Comparison of ENCODE assay signal across 12 cellular contexts in genomic region chr1:56377407-56377806, GRCh38.
"Had no signal": no experiment of that assay in that cellular context is flagged by ENCODE, and none has a peak within 500 bp of the region (broad histone marks: within the 10 kb centered on the region; RNA-seq: fewer than 3 reads in every experiment).

No MANE protein-coding gene starts in this region.

- H3K4me3 Mint-ChIP-seq: activated naive CD4-positive, alpha-beta T cell treated with anti-CD3 and anti-CD28 coated beads, Interleukin-2, amount 10 ng/mL, durations not matched to agents 7 days and 5 days; naive B cell; stimulated activated naive B cell treated with anti-CD40 and anti-IgM and Interleukin-4, amounts not matched to agents 10 μg/mL and 1 μg/mL and 100 μg/mL, for 72 hours had no signal

- H3K4me1 ChIP-seq: spleen had no signal

- H3K36me3 ChIP-seq: pancreas, spleen had no signal

- H3K27me3 ChIP-seq: pancreas, spleen had no signal

- H3K27ac Mint-ChIP-seq: activated naive CD4-positive, alpha-beta T cell treated with anti-CD3 and anti-CD28 coated beads, Interleukin-2, amount 10 ng/mL, durations not matched to agents 7 days and 5 days; activated T-helper 2 cell treated with anti-CD3 and anti-CD28 coated beads, Interferon-gamma antibody, Interleukin-2, Interleukin-4, amounts not matched to agents 10 μg/mL and 5 μg/mL and 100 μg/mL, durations not matched to agents 14 hours and 24 hours and 36 hours; stimulated activated naive B cell treated with anti-CD40 and anti-IgM and Interleukin-4, amounts not matched to agents 10 μg/mL and 1 μg/mL and 100 μg/mL, for 72 hours had no signal

- H3K9me3 Mint-ChIP-seq: activated naive CD4-positive, alpha-beta T cell treated with anti-CD3 and anti-CD28 coated beads, Interleukin-2, amount 10 ng/mL, durations not matched to agents 7 days and 5 days; activated T-helper 2 cell treated with anti-CD3 and anti-CD28 coated beads, Interferon-gamma antibody, Interleukin-2, Interleukin-4, amounts not matched to agents 10 μg/mL and 5 μg/mL and 100 μg/mL, durations not matched to agents 14 hours and 24 hours and 36 hours; naive B cell; stimulated activated naive B cell treated with anti-CD40 and anti-IgM and Interleukin-4, amounts not matched to agents 10 μg/mL and 1 μg/mL and 100 μg/mL, for 72 hours had no signal

- H3K27ac ChIP-seq: pancreas, spleen had no signal

- H3K36me3 Mint-ChIP-seq: activated naive CD4-positive, alpha-beta T cell treated with anti-CD3 and anti-CD28 coated beads, Interleukin-2, amount 10 ng/mL, durations not matched to agents 7 days and 5 days; naive B cell; stimulated activated naive B cell treated with anti-CD40 and anti-IgM and Interleukin-4, amounts not matched to agents 10 μg/mL and 1 μg/mL and 100 μg/mL, for 72 hours had no signal

- H3K4me1 Mint-ChIP-seq: activated naive CD4-positive, alpha-beta T cell treated with anti-CD3 and anti-CD28 coated beads, Interleukin-2, amount 10 ng/mL, durations not matched to agents 7 days and 5 days had no signal

- ATAC-seq: pancreas; stimulated activated naive B cell treated with anti-CD40 and anti-IgM and Interleukin-4, amounts not matched to agents 10 μg/mL and 1 μg/mL and 100 μg/mL, for 72 hours had no signal

- DNase-seq: activated CD4-positive, alpha-beta T cell treated with anti-CD3 and anti-CD28 coated beads, Interleukin-2, amount 50 U/mL, for 1 hour; activated CD4-positive, CD25-positive, alpha-beta regulatory T cell; activated naive CD4-positive, alpha-beta T cell treated with anti-CD3 and anti-CD28 coated beads, Interleukin-2, amount 10 ng/mL, durations not matched to agents 7 days and 5 days; activated T-cell treated with anti-CD3 and anti-CD28 coated beads for 4 hours; naive B cell; pancreas; spleen; stimulated activated CD4-positive, alpha-beta T cell treated with anti-CD3 and anti-CD28 coated beads, Interleukin-1b, Interleukin-23, amount 100 ng/mL, for 48 hours; stimulated activated naive B cell treated with anti-CD40 and anti-IgM and Interleukin-4, amounts not matched to agents 10 μg/mL and 1 μg/mL and 100 μg/mL, for 72 hours; T-helper 2 cell had no signal

- H3K9me3 ChIP-seq: pancreas, spleen had no signal

- H3K4me3 ChIP-seq: lung, pancreas, spleen had no signal
